Comparison of ENCODE assay signal across 1 cellular context in the genomic region with DNA sequence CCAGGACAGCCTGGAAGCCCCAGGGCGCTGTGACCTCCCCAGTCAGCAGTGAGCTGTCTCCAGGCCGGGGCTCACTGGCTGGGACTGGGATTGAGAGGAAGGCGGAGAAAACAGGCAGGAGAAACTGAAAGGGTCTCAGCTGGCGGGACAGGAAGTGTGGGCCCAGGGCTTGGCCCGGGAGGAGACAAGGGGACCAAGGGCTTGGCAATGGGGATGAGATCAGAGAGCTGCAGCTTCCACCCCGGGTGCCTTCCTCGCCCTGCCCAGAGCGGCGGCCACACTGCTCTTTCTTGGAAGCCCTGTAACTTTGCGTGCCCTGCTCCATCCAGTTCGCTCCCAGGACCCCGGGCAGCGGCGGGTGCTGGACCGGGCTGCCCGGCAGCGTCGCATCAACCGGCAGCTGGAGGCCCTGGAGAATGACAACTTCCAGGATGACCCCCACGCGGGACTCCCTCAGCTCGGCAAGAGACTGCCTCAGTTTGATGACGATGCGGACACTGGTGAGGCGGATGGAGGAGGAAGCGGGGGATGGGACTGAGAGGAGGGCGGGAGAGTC.
TF ChIP-seq lines count a peak whose summit lies in the region.

No MANE protein-coding gene starts in this region.

TF ChIP-seq in HepG2, 621 proteins besides CTCF, POLR2A, EP300 and RAD21:
- 0 out of 2 replicates have a peak, but pooled peaks have one; percentile 29 for TF ChIP-seq RBFOX2 (IDR thresholded peaks at IDR 0.05; ENCODE audit: low read depth, low read length)
- TF ChIP-seq USF2 (IDR thresholded peaks at IDR 0.05; ENCODE audit: low read depth, low read length): no peak
- TF ChIP-seq USF2 (CRISPR knock-in tag; IDR thresholded peaks at IDR 0.05; ENCODE audit: borderline replicate concordance): no peak
TF ChIP-seq in HepG2: peak in this region for 1.
